Comparison of ENCODE assay signal across 1 cellular context in genomic region chr11:2944953-2945756, GRCh38.
TF ChIP-seq lines count a peak whose summit lies in the region.

No MANE protein-coding gene starts in this region.

TF ChIP-seq in GM12878, 131 proteins besides CTCF, POLR2A, EP300 and RAD21:
- TF ChIP-seq ZBTB33 (IDR thresholded peaks at IDR 0.05): no peak
- TF ChIP-seq EGR1 (IDR thresholded peaks at IDR 0.05; ENCODE audit: borderline replicate concordance in 1 of 2, low read depth in 2 of 2, low read length in 2 of 2): peak in 1 of 2 experiments; percentile 52; a peak in 1 of 3 replicates
- TF ChIP-seq SUZ12 (IDR thresholded peaks at IDR 0.05; ENCODE audit: unreplicated experiment): no peak
TF ChIP-seq in GM12878: peak in this region for 1.
